In genomic region chr17:48596735-48597491, GRCh38 we compare ENCODE assay signal across 1 cellular context.
TF ChIP-seq lines count a peak whose summit lies in the region.

No MANE protein-coding gene starts in this region.

TF ChIP-seq in HEK293, 187 proteins besides CTCF, POLR2A, EP300 and RAD21 (continued from another document):
- TF ChIP-seq ZNF18 (tag by site-specific recombination; IDR thresholded peaks at IDR 0.05) (peak; percentile 84; the same call in 1 of the 2 replicates), ZNF610 (tag by site-specific recombination; IDR thresholded peaks at IDR 0.05; ENCODE audit: borderline replicate concordance) (no peak), ZFP69B (tag by site-specific recombination; IDR thresholded peaks at IDR 0.05) (peak; percentile 65), BCL11B (tag by site-specific recombination; IDR thresholded peaks at IDR 0.05; ENCODE audit: low read depth) (peak; percentile 79), HOXC10 (CRISPR knock-in tag; IDR thresholded peaks at IDR 0.05) (no peak), ZFHX2 (tag by site-specific recombination; conservative IDR thresholded peaks at IDR 0.05) (peak; percentile 54), ZSCAN5A (tag by site-specific recombination; IDR thresholded peaks at IDR 0.05) (peak; percentile 39; the same call in 1 of the 2 replicates), ZNF366 (tag by site-specific recombination; conservative IDR thresholded peaks at IDR 0.05) (peak; percentile 73), SCRT1 (tag by site-specific recombination; IDR thresholded peaks at IDR 0.05; ENCODE audit: borderline replicate concordance) (no peak), ZNF645 (tag by site-specific recombination; IDR thresholded peaks at IDR 0.05) (0 out of 2 replicates have a peak, but pooled peaks have one; percentile 23), ZNF37A (tag by site-specific recombination; IDR thresholded peaks at IDR 0.05) (no peak), IKZF3 (tag by site-specific recombination; IDR thresholded peaks at IDR 0.05) (peak; percentile 76), ZNF624 (tag by site-specific recombination; IDR thresholded peaks at IDR 0.05) (no peak), ZFP3 (tag by site-specific recombination; IDR thresholded peaks at IDR 0.05; ENCODE audit: low read depth) (no peak), ZNF600 (tag by site-specific recombination; IDR thresholded peaks at IDR 0.05) (peak; percentile 89), ZNF133 (tag by site-specific recombination; IDR thresholded peaks at IDR 0.05) (no peak), ZNF274 (IDR thresholded peaks at IDR 0.05; ENCODE audit: low read length) (no peak), ZNF274 (tag by site-specific recombination; IDR thresholded peaks at IDR 0.05; ENCODE audit: borderline replicate concordance) (no peak), ZBTB48 (tag by site-specific recombination; IDR thresholded peaks at IDR 0.05) (peak; percentile 54; the same call in 1 of the 2 replicates), ZNF223 (tag by site-specific recombination; IDR thresholded peaks at IDR 0.05) (0 out of 2 replicates have a peak, but pooled peaks have one; percentile 58), PRDM2 (tag by site-specific recombination; IDR thresholded peaks at IDR 0.05; ENCODE audit: borderline replicate concordance) (no peak), KLF17 (tag by site-specific recombination; IDR thresholded peaks at IDR 0.05) (peak; percentile 91), ZNF19 (tag by site-specific recombination; IDR thresholded peaks at IDR 0.05; ENCODE audit: low read depth) (no peak), ZNF629 (tag by site-specific recombination; IDR thresholded peaks at IDR 0.05) (peak; percentile 95), ZBTB21 (tag by site-specific recombination; IDR thresholded peaks at IDR 0.05) (peak; percentile 91), ZNF398 (tag by site-specific recombination; IDR thresholded peaks at IDR 0.05) (peak; percentile 95), FEZF1 (tag by site-specific recombination; IDR thresholded peaks at IDR 0.05) (0 out of 2 replicates have a peak, but pooled peaks have one; percentile 7), ZNF148 (tag by site-specific recombination; IDR thresholded peaks at IDR 0.05; ENCODE audit: borderline replicate concordance) (no peak), ZNF548 (tag by site-specific recombination; IDR thresholded peaks at IDR 0.05) (no peak), KLF8 (tag by site-specific recombination; IDR thresholded peaks at IDR 0.05) (peak; percentile 50; the same call in 1 of the 2 replicates), ZNF670 (tag by site-specific recombination; IDR thresholded peaks at IDR 0.05; ENCODE audit: low read depth) (no peak), PRDM4 (tag by site-specific recombination; IDR thresholded peaks at IDR 0.05) (0 out of 2 replicates have a peak, but pooled peaks have one; percentile 24), WT1 (tag by site-specific recombination; IDR thresholded peaks at IDR 0.05) (peak; percentile 80), SP7 (tag by site-specific recombination; IDR thresholded peaks at IDR 0.05) (peak; percentile 36; the same call in 1 of the 2 replicates), ZNF221 (tag by site-specific recombination; IDR thresholded peaks at IDR 0.05; ENCODE audit: borderline replicate concordance) (no peak), ZSCAN16 (tag by site-specific recombination; IDR thresholded peaks at IDR 0.05) (0 out of 2 replicates have a peak, but pooled peaks have one; percentile 8), EGR2 (tag by site-specific recombination; IDR thresholded peaks at IDR 0.05; ENCODE audit: low read depth) (peak; percentile 46), ZNF10 (tag by site-specific recombination; IDR thresholded peaks at IDR 0.05) (no peak), ZNF394 (tag by site-specific recombination; IDR thresholded peaks at IDR 0.05; ENCODE audit: borderline replicate concordance) (no peak), OVOL3 (tag by site-specific recombination; IDR thresholded peaks at IDR 0.05) (peak; percentile 66; the same call in 1 of the 2 replicates), ZSCAN4 (tag by site-specific recombination; IDR thresholded peaks at IDR 0.05) (0 out of 2 replicates have a peak, but pooled peaks have one; percentile 8)
